Comparison of ENCODE assay signal across 1 cellular context in genomic region chr17:80123791-80124190, GRCh38.
TF ChIP-seq lines count a peak whose summit lies in the region.

No MANE protein-coding gene starts in this region.

TF ChIP-seq in K562, 482 proteins besides CTCF, POLR2A, EP300 and RAD21 (continued from another document):
- peak; percentile 18; the same call in 1 of the 2 replicates for TF ChIP-seq ATF3 (IDR thresholded peaks at IDR 0.05)
- TF ChIP-seq ATF3 (CRISPR knock-in tag; conservative IDR thresholded peaks at IDR 0.05), result no peak
- peak; percentile 67 for TF ChIP-seq CBFA2T2 (conservative IDR thresholded peaks at IDR 0.05)
- TF ChIP-seq TCF3 (CRISPR knock-in tag; IDR thresholded peaks at IDR 0.05), result 0 out of 2 replicates have a peak, but pooled peaks have one; percentile 29
